ENCODE assay signal across 8 cellular contexts in genomic region chr14:71322660-71323250, GRCh38. TPM values are rescaled to one million over a fixed set of nuclear protein-coding genes. Genes with fewer than 3 reads are reported as not detected.
A peak's percentile ranks its signal among the peaks of the same experiment; 100 is the strongest.
DNase-seq lines count a peak whose midpoint lies in the region; ATAC-seq and TF ChIP-seq lines count a peak whose summit lies in the region.

No MANE protein-coding gene starts in this region.

- no peak overlapping the region for H2AFZ ChIP-seq in PC-9

- intact Hi-C loops in PC-9 (cut with micrococcal nuclease; ENCODE audit: unreplicated experiment) = loop anchor here (1.0 to 10.0 kb wide), 7 partner anchors 39 to 392 kb away; no protein-coding TSS in a partner anchor

- H3K4me1 ChIP-seq in BLaER1 (peaks cover 41% of the 10 kb centered on the region), PC-9 (replicated peaks; ENCODE audit: insufficient read depth) (peaks cover 45% of the 10 kb centered on the region), mucosa of rectum (ENCODE audit: control insufficient read depth in 2 of 2, insufficient read depth in 2 of 2, low read length in 2 of 2) (peaks cover 10 to 16% of the 10 kb centered on the region in 2 donors)

- POLR2A ChIA-PET in PC-9 (lab: Charles Lee; ENCODE audit: unreplicated experiment) = no interaction called here

- H3K9ac ChIP-seq in BLaER1 (no peak overlapping the region), mucosa of rectum (ENCODE audit: low read depth in 1 of 2, low read length in 2 of 2) (peak overlapping the region in 1 of 2 donors; percentile 92)

- peaks cover 21% of the 10 kb centered on the region for H3F3A ChIP-seq in PC-9 (ENCODE audit: insufficient read depth, low read depth)

- H4K20me1 ChIP-seq in BLaER1 (no peaks in the 10 kb centered on the region), PC-9 (ENCODE audit: insufficient read depth) (no peaks in the 10 kb centered on the region; the same call in none of the 2 replicates)

- no peak for ATAC-seq in GM21423 (IDR thresholded peaks at IDR 0.05; ENCODE audit: unreplicated experiment)
- ATAC-seq in GM19395 (IDR thresholded peaks at IDR 0.05; ENCODE audit: unreplicated experiment) = no peak

- peak overlapping the region; percentile 87 for H3K4me2 ChIP-seq in BLaER1
- H3K4me2 ChIP-seq in PC-9 = peak overlapping the region; percentile 89

- no peaks in the 10 kb centered on the region for H3K36me3 ChIP-seq in BLaER1
- H3K36me3 ChIP-seq in PC-9 (ENCODE audit: low read depth) = peaks cover 32% of the 10 kb centered on the region
- H3K36me3 ChIP-seq in mucosa of rectum (ENCODE audit: control insufficient read depth in 2 of 2, insufficient read depth in 2 of 2, low read length in 2 of 2) = no peaks in the 10 kb centered on the region

- H3K27me3 ChIP-seq in BLaER1 = no peaks in the 10 kb centered on the region
- H3K27me3 ChIP-seq in PC-9 (ENCODE audit: insufficient read depth, low read depth) = no peaks in the 10 kb centered on the region
- no peaks in the 10 kb centered on the region for H3K27me3 ChIP-seq in mucosa of rectum (ENCODE audit: control insufficient read depth in 2 of 2, insufficient read depth in 2 of 2, low read length in 2 of 2)

- no peaks in the 10 kb centered on the region for H3K9me3 ChIP-seq in BLaER1
- H3K9me3 ChIP-seq in PC-9 (ENCODE audit: insufficient read depth, low read depth) = no peaks in the 10 kb centered on the region
- no peaks in the 10 kb centered on the region for H3K9me3 ChIP-seq in mucosa of rectum (ENCODE audit: control insufficient read depth in 2 of 2, low read length in 2 of 2)

- H3K27ac ChIP-seq in BLaER1 = no peak overlapping the region
- peak overlapping the region; percentile 99 for H3K27ac ChIP-seq in PC-9
- no peak overlapping the region for H3K27ac ChIP-seq in mucosa of rectum (ENCODE audit: low read depth in 2 of 2, low read length in 2 of 2)

- peaks cover 66% of the 10 kb centered on the region for H3K79me2 ChIP-seq in PC-9 (ENCODE audit: low read depth)

- CTCF ChIA-PET in PC-9 (lab: Charles Lee) = no interaction called here

- TF ChIP-seq CTCF in GM12874 (IDR thresholded peaks at IDR 0.05; ENCODE audit: insufficient read depth, low read depth, low read length) = peak; percentile 66
- TF ChIP-seq CTCF in PC-9 (conservative IDR thresholded peaks at IDR 0.05) = 0 out of 2 replicates have a peak, but pooled peaks have one; percentile 44

- no peaks in the 10 kb centered on the region for H3K9me2 ChIP-seq in PC-9 (ENCODE audit: insufficient read depth)

- H3K4me3 ChIP-seq in BLaER1 = no peak overlapping the region
- peak overlapping the region; percentile 97 for H3K4me3 ChIP-seq in PC-9
- peak overlapping the region; percentile 92 to 93 for H3K4me3 ChIP-seq in mucosa of rectum (ENCODE audit: low read length in 2 of 2)

- peak in 1 of 2 experiments; percentile 45 for DNase-seq in PC-9
- DNase-seq in dedifferentiated amniotic fluid mesenchymal stem cell (ENCODE audit: extremely low spot score) = peak; percentile 48
- no peak for DNase-seq in UCSD-AML1 (lab: John Stamatoyannopoulos, UW; ENCODE audit: unreplicated experiment)

- BruUV-seq in PC-9 (replicated peaks; lab: Mats Ljungman, UMichigan) = no TSS peak

RNA-seq across cellular contexts. Expression of gene SIPA1L1, which starts 2.5 kb away (rescaled TPM):
- total RNA-seq in PC-9 (2021) = 61.6 and 79.8 TPM in 2 replicates
